8 cellular contexts compared by ENCODE assay signal in genomic region chr6:88569959-88570358, GRCh38.
"Had no signal": no experiment of that assay in that cellular context is flagged by ENCODE, and none has a peak within 500 bp of the region (broad histone marks: within the 10 kb centered on the region; RNA-seq: fewer than 3 reads in every experiment).

No MANE protein-coding gene starts in this region.

- H3K36me3 ChIP-seq: HAP-1 had no signal

- H3K9me3 ChIP-seq: HAP-1 had no signal

- H3K4me1 ChIP-seq: HAP-1 had no signal

- H3K27ac ChIP-seq: GM23248, HL-60, KMS-11 had no signal

- H3K4me3 ChIP-seq: GM23248, HAP-1 had no signal

- DNase-seq: GM23248, GOT3, H7, HFFc6, KBM-7 had no signal
